Comparison of ENCODE assay signal across 1 cellular context in genomic region chr1:204171751-204172178, GRCh38.
TF ChIP-seq lines count a peak whose summit lies in the region.

No MANE protein-coding gene starts in this region.

TF ChIP-seq in K562, 482 proteins besides CTCF, POLR2A, EP300 and RAD21 (continued from another document):
- TF ChIP-seq ATF4 (CRISPR knock-in tag; IDR thresholded peaks at IDR 0.05) (peak; percentile 92), NCOR1 (IDR thresholded peaks at IDR 0.05) (no peak), RREB1 (CRISPR knock-in tag; IDR thresholded peaks at IDR 0.05) (peak; percentile 71; the same call in 1 of the 2 replicates), ZNF644 (tag; IDR thresholded peaks at IDR 0.05; ENCODE audit: low read depth) (peak; percentile 86; the same call in 1 of the 2 replicates), ZNF639 (CRISPR knock-in tag; conservative IDR thresholded peaks at IDR 0.05 in 1 of 2, IDR thresholded peaks at IDR 0.05 in 1 of 2) (peak in 1 of 2 experiments; percentile 98; a peak in 2 of 4 replicates), TAF7 (tag; IDR thresholded peaks at IDR 0.05) (no peak), FOXO4 (CRISPR knock-in tag; IDR thresholded peaks at IDR 0.05) (peak; percentile 85; the same call in 1 of the 2 replicates), MEIS2 (IDR thresholded peaks at IDR 0.05; ENCODE audit: partially characterized antibody) (no peak), ZFX (CRISPR knock-in tag; IDR thresholded peaks at IDR 0.05) (no peak), TCFL5 (CRISPR knock-in tag; conservative IDR thresholded peaks at IDR 0.05) (peak; percentile 87), ZNF740 (CRISPR knock-in tag; IDR thresholded peaks at IDR 0.05) (no peak), ZNF740 (tag; IDR thresholded peaks at IDR 0.05) (peak in 1 of 2 experiments; percentile 62; a peak in 1 of 4 replicates), REST (CRISPR knock-in tag; IDR thresholded peaks at IDR 0.05; ENCODE audit: low read depth) (peak; percentile 57; the same call in 1 of the 2 replicates), NR0B1 (IDR thresholded peaks at IDR 0.05; ENCODE audit: partially characterized antibody) (no peak), ZBTB17 (CRISPR knock-in tag; IDR thresholded peaks at IDR 0.05) (peak; percentile 94), ELK3 (CRISPR knock-in tag; IDR thresholded peaks at IDR 0.05) (peak; percentile 91), ARID3B (CRISPR knock-in tag; IDR thresholded peaks at IDR 0.05; ENCODE audit: borderline replicate concordance) (0 out of 2 replicates have a peak, but pooled peaks have one; percentile 13), ZNF583 (CRISPR knock-in tag; IDR thresholded peaks at IDR 0.05) (peak; percentile 97), ZNF347 (CRISPR knock-in tag; IDR thresholded peaks at IDR 0.05; ENCODE audit: low read depth) (peak; percentile 95), LCOR (CRISPR knock-in tag; IDR thresholded peaks at IDR 0.05) (no peak), NR2C1 (IDR thresholded peaks at IDR 0.05) (no peak), NR2C1 (tag; IDR thresholded peaks at IDR 0.05) (peak; percentile 71), SREBF2 (CRISPR knock-in tag; IDR thresholded peaks at IDR 0.05) (no peak), MAFF (IDR thresholded peaks at IDR 0.05; ENCODE audit: low read length) (no peak), NR4A1 (CRISPR knock-in tag; IDR thresholded peaks at IDR 0.05) (peak; percentile 95; the same call in 1 of the 2 replicates), NR4A1 (tag; IDR thresholded peaks at IDR 0.05) (peak; percentile 96), ZBTB26 (CRISPR knock-in tag; IDR thresholded peaks at IDR 0.05) (peak; percentile 48; the same call in 1 of the 2 replicates), BMI1 (IDR thresholded peaks at IDR 0.05; ENCODE audit: low read length) (no peak), ZNF76 (CRISPR knock-in tag; IDR thresholded peaks at IDR 0.05; ENCODE audit: borderline replicate concordance) (peak; percentile 92), NBN (IDR thresholded peaks at IDR 0.05; ENCODE audit: low read depth) (no peak), ZNF354B (CRISPR knock-in tag; IDR thresholded peaks at IDR 0.05) (peak; percentile 76; the same call in 1 of the 2 replicates), ZNF695 (CRISPR knock-in tag; IDR thresholded peaks at IDR 0.05) (peak; percentile 95), DIDO1 (tag; IDR thresholded peaks at IDR 0.05; ENCODE audit: low read depth) (0 out of 2 replicates have a peak, but pooled peaks have one; percentile 50), SMAD4 (CRISPR knock-in tag; conservative IDR thresholded peaks at IDR 0.05) (peak; percentile 69; the same call in 1 of the 2 replicates)
TF ChIP-seq in K562: peak in this region for 87.
